13 cellular contexts compared by ENCODE assay signal in the genomic region with DNA sequence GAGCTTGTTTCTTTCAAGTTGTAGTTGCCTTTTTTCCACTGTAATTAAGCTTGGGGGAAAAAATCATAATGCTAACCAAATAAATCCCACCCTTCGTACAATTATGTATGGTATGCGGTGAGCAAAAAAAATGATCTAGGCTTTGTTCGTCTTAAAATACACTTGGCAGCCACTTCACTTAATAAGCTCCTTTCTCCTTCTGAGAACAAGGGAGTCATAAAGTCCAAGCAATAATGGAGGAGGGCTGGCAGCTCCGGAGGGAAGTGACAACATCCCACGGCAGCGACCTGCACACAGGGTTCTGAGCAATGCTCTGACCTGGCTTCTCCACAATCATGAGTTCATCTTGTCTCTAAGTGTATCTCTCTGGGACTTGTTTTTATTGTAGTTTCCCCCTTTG.
"Had no signal": no experiment of that assay in that cellular context is flagged by ENCODE, and none has a peak within 500 bp of the region (broad histone marks: within the 10 kb centered on the region; RNA-seq: fewer than 3 reads in every experiment).

No MANE protein-coding gene starts in this region.

- H3K4me3 ChIP-seq: breast epithelium, lung, thoracic aorta had no signal

- H3K9me3 ChIP-seq: breast epithelium, thoracic aorta had no signal

- H3K27ac ChIP-seq: thoracic aorta had no signal

- H3K36me3 ChIP-seq: breast epithelium, thoracic aorta had no signal

- DNase-seq: activated CD4-positive, alpha-beta memory T cell treated with anti-CD3 and anti-CD28 coated beads for 36 hours; activated CD4-positive, alpha-beta T cell treated with anti-CD3 and anti-CD28 coated beads for 1 hour; activated gamma-delta T cell treated with Interleukin-2 at 50 U/mL for 16 hours; activated naive CD8-positive, alpha-beta T cell treated with anti-CD3 and anti-CD28 coated beads for 36 hours; activated T-cell treated with anti-CD3 and anti-CD28 coated beads, Interleukin-2, amount 50 U/mL, for 48 hours; naive thymus-derived CD8-positive, alpha-beta T cell; stimulated activated CD4-positive, alpha-beta T cell treated with anti-CD3 and anti-CD28 coated beads, Interleukin-15, amount 100 ng/mL, for 24 hours; stimulated activated CD4-positive, alpha-beta T cell treated with anti-CD3 and anti-CD28 coated beads, Interleukin-4, amount 100 ng/mL, for 24 hours; stimulated activated naive CD8-positive, alpha-beta T cell treated with anti-CD3 and anti-CD28 coated beads, Interleukin-15, amount 100 ng/mL, for 72 hours; SW 1271 had no signal

- H3K27me3 ChIP-seq: breast epithelium had no signal
